16 cellular contexts compared by ENCODE assay signal in genomic region chr7:47500103-47500563, GRCh38.
DNase-seq lines count a peak whose midpoint lies in the region; ATAC-seq and TF ChIP-seq lines count a peak whose summit lies in the region.
"Had no signal": no experiment of that assay in that cellular context is flagged by ENCODE, and none has a peak within 500 bp of the region (broad histone marks: within the 10 kb centered on the region; RNA-seq: fewer than 3 reads in every experiment).

No MANE protein-coding gene starts in this region.

- peak; percentile 17 for DNase-seq in NCI-H69 (lab: John Stamatoyannopoulos, UW)
- no peak for DNase-seq in nephron progenitor cell
- DNase-seq in heart left ventricle: no peak
- DNase-seq in left ventricle myocardium superior: no peak
- DNase-seq: 8988T; activated CD8-positive, alpha-beta memory T cell treated with anti-CD3 and anti-CD28 coated beads, Interleukin-2, amount 10 ng/mL, durations not matched to agents 7 days and 5 days; activated naive CD4-positive, alpha-beta T cell; CD4-positive, alpha-beta memory T cell; GDM1; NCI-H2171 treated with DMSO at 0.1 percent for 48 hours; psoas muscle; WERI-Rb-1 had no signal

- H3K4me1 Mint-ChIP-seq in nephron progenitor cell: peaks cover 100% of the 10 kb centered on the region
- H3K4me1 Mint-ChIP-seq: activated CD8-positive, alpha-beta memory T cell treated with anti-CD3 and anti-CD28 coated beads, Interleukin-2, amount 10 ng/mL, durations not matched to agents 7 days and 5 days had no signal

- H3K9me3 ChIP-seq in duodenal mucosa (ENCODE audit: control insufficient read depth in 1 of 2, low read length in 2 of 2) (no peaks in the 10 kb centered on the region), heart left ventricle (no peaks in the 10 kb centered on the region)
- H3K9me3 ChIP-seq: psoas muscle had no signal

- 56 to 69% (median 67%) methylated on average over 15 of the region's 15 CpGs for WGBS in heart left ventricle, 4 donors

- no peak for TF ChIP-seq POLR2A in heart left ventricle (IDR thresholded peaks at IDR 0.05)
- TF ChIP-seq POLR2A in GM18505 (IDR thresholded peaks at IDR 0.05; ENCODE audit: borderline replicate concordance, extremely low read depth, insufficient read depth, insufficient read length): no peak

- H3K4me1 ChIP-seq in duodenal mucosa (ENCODE audit: control insufficient read depth in 1 of 2, insufficient read depth in 2 of 2, low read length in 2 of 2): peaks cover 75% of the 10 kb centered on the region in 2 donors
- H3K4me1 ChIP-seq in heart left ventricle: peaks cover 0 to 84% (median 35%) of the 10 kb centered on the region in 12 donors

- H3K27ac Mint-ChIP-seq in nephron progenitor cell: peak overlapping the region; percentile 32
- H3K27ac Mint-ChIP-seq: activated CD8-positive, alpha-beta memory T cell treated with anti-CD3 and anti-CD28 coated beads, Interleukin-2, amount 10 ng/mL, durations not matched to agents 7 days and 5 days; CD4-positive, alpha-beta memory T cell had no signal

- H3K4me3 Mint-ChIP-seq in nephron progenitor cell: peak overlapping the region; percentile 20
- H3K4me3 Mint-ChIP-seq: activated CD8-positive, alpha-beta memory T cell treated with anti-CD3 and anti-CD28 coated beads, Interleukin-2, amount 10 ng/mL, durations not matched to agents 7 days and 5 days; CD4-positive, alpha-beta memory T cell had no signal

- no peaks in the 10 kb centered on the region for H3K27me3 ChIP-seq in duodenal mucosa (ENCODE audit: control insufficient read depth in 1 of 2, insufficient read depth in 2 of 2, low read length in 2 of 2)
- no peaks in the 10 kb centered on the region for H3K27me3 ChIP-seq in heart left ventricle

- peaks cover 3% of the 10 kb centered on the region for H3K27me3 Mint-ChIP-seq in nephron progenitor cell (ENCODE audit: low read depth, poor library complexity)
- H3K27me3 Mint-ChIP-seq: activated CD8-positive, alpha-beta memory T cell treated with anti-CD3 and anti-CD28 coated beads, Interleukin-2, amount 10 ng/mL, durations not matched to agents 7 days and 5 days; CD4-positive, alpha-beta memory T cell had no signal

- no peaks in the 10 kb centered on the region for H3K9me3 Mint-ChIP-seq in nephron progenitor cell

- intact Hi-C loops in heart left ventricle (cut with DNase I): loop anchor here in 1 of 10 donors (5.0 kb wide), 1 partner anchor 77 kb away; no protein-coding TSS in a partner anchor
- intact Hi-C loops in left ventricle myocardium superior (cut with micrococcal nuclease): no loop called here

- TF ChIP-seq CTCF in 22Rv1 (IDR thresholded peaks at IDR 0.05) (no peak), nephron progenitor cell (IDR thresholded peaks at IDR 0.05) (no peak), heart left ventricle (IDR thresholded peaks at IDR 0.05) (no peak)

- peaks cover 7 to 13% of the 10 kb centered on the region in 2 donors for H3K36me3 ChIP-seq in duodenal mucosa (ENCODE audit: control insufficient read depth in 1 of 2, insufficient read depth in 2 of 2, low read length in 2 of 2)
- H3K36me3 ChIP-seq in heart left ventricle: peaks cover 0 to 2% (median 0%) of the 10 kb centered on the region in 9 donors
- H3K36me3 ChIP-seq: WERI-Rb-1 had no signal

- peak overlapping the region; percentile 15 for H3K9ac ChIP-seq in duodenal mucosa (ENCODE audit: low read depth in 1 of 2, low read length in 2 of 2)

- H3K27ac ChIP-seq in 22Rv1 (peak overlapping the region; percentile 32; the same call in 1 of the 2 replicates), duodenal mucosa (ENCODE audit: low read depth, low read length) (no peak overlapping the region), heart left ventricle (no peak overlapping the region)
- H3K27ac ChIP-seq: psoas muscle, WERI-Rb-1 had no signal

- H3K4me3 ChIP-seq in duodenal mucosa (ENCODE audit: low read depth in 1 of 2, low read length in 2 of 2): peak overlapping the region in 1 of 2 donors; percentile 23
- no peak overlapping the region for H3K4me3 ChIP-seq in heart left ventricle
- H3K4me3 ChIP-seq: psoas muscle had no signal

- ATAC-seq in HG02870 (IDR thresholded peaks at IDR 0.05; ENCODE audit: unreplicated experiment) (no peak), heart left ventricle (no peak), left ventricle myocardium superior (no peak), GM18505 (IDR thresholded peaks at IDR 0.05; ENCODE audit: unreplicated experiment) (no peak)
- ATAC-seq: activated CD8-positive, alpha-beta memory T cell treated with anti-CD3 and anti-CD28 coated beads, Interleukin-2, amount 10 ng/mL, durations not matched to agents 7 days and 5 days; psoas muscle had no signal

- H3K36me3 Mint-ChIP-seq in nephron progenitor cell (ENCODE audit: low read depth): peaks cover 13% of the 10 kb centered on the region
- H3K36me3 Mint-ChIP-seq: activated CD8-positive, alpha-beta memory T cell treated with anti-CD3 and anti-CD28 coated beads, Interleukin-2, amount 10 ng/mL, durations not matched to agents 7 days and 5 days; CD4-positive, alpha-beta memory T cell had no signal
